In the genomic region with DNA sequence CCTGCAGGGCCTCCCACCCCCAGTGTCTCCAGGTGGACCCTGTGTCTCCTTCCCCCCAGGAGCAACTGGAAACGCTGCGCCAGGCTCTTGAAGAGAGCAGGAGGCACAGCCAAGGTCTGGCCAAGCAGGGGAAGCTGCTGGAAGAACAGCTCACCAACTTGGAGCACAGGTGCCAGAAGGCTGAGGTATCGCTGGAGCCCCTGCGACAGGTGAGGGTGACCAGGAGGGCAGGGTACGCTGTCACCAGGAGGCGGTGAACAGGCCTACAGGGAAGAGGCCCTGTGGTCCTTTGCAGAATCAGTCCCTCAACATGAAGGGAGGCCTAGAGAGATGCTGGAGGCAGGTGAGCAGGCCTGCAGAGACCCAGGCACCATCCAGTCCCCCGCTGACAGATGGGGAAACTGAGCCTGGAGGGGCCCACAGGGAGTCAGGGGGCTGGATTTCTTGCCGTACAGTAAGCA, we compare ENCODE assay signal across 1 cellular context.
TF ChIP-seq lines count a peak whose summit lies in the region.

No MANE protein-coding gene starts in this region.

TF ChIP-seq in SK-N-SH, 30 proteins besides CTCF, POLR2A, EP300 and RAD21 (continued from another document):
- TF ChIP-seq, protein P1, sequence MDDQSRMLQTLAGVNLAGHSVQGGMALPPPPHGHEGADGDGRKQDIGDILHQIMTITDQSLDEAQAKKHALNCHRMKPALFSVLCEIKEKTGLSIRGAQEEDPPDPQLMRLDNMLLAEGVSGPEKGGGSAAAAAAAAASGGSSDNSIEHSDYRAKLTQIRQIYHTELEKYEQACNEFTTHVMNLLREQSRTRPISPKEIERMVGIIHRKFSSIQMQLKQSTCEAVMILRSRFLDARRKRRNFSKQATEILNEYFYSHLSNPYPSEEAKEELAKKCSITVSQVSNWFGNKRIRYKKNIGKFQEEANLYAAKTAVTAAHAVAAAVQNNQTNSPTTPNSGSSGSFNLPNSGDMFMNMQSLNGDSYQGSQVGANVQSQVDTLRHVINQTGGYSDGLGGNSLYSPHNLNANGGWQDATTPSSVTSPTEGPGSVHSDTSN (IDR thresholded peaks at IDR 0.05), result no peak
- no peak for TF ChIP-seq TEAD4 (IDR thresholded peaks at IDR 0.05; ENCODE audit: borderline replicate concordance, insufficient read depth)
